ENCODE assay signal across 8 cellular contexts in genomic region chr16:3306078-3306477, GRCh38. TPM values are rescaled to one million over a fixed set of nuclear protein-coding genes. Genes with fewer than 3 reads are reported as not detected.
DNase-seq lines count a peak whose midpoint lies in the region; ATAC-seq and TF ChIP-seq lines count a peak whose summit lies in the region.

No MANE protein-coding gene starts in this region.

- ATAC-seq in left lung, result no peak
- no peak for ATAC-seq in GM21515 (IDR thresholded peaks at IDR 0.05; ENCODE audit: unreplicated experiment)

- H3K27me3 Mint-ChIP-seq in T-helper 1 cell treated with Interleukin-12 subunit alpha and Interleukin-12 subunit beta and Interleukin-4 antibody, amounts not matched to agents 30 μg/mL and 1 μg/mL, for 36 hours (ENCODE audit: low read depth), result no peaks in the 10 kb centered on the region

- intact Hi-C loops in adrenal gland (cut with DNase I) (no loop called here), left lung (cut with DNase I) (no loop called here)

- H3K9me3 Mint-ChIP-seq in T-helper 1 cell treated with Interleukin-12 subunit alpha and Interleukin-12 subunit beta and Interleukin-4 antibody, amounts not matched to agents 30 μg/mL and 1 μg/mL, for 36 hours, result peaks cover 49% of the 10 kb centered on the region

- DNase-seq in T-helper 1 cell, result no peak
- no peak for DNase-seq in adrenal gland
- no peak for DNase-seq in left lung
- DNase-seq in suprapubic skin (ENCODE audit: low spot score in 2 of 2), result no peak
- DNase-seq in hepatic stellate cell (ENCODE audit: low spot score), result no peak
- no peak for DNase-seq in DMS53 treated with DMSO at 0.1 percent for 48 hours (lab: John Stamatoyannopoulos, UW; ENCODE audit: unreplicated experiment)

- H3K36me3 ChIP-seq in adrenal gland (replicated peaks in 1 of 2) (peaks cover 0 to 12% of the 10 kb centered on the region in 2 donors), left lung (peaks cover 2 to 54% of the 10 kb centered on the region in 2 donors), suprapubic skin (peaks cover 31% of the 10 kb centered on the region)

- H3K4me3 Mint-ChIP-seq in T-helper 1 cell treated with Interleukin-12 subunit alpha and Interleukin-12 subunit beta and Interleukin-4 antibody, amounts not matched to agents 30 μg/mL and 1 μg/mL, for 36 hours, result peak overlapping the region; percentile 73

- H3K4me1 ChIP-seq in adrenal gland (replicated peaks in 1 of 2), result peaks cover 15 to 17% of the 10 kb centered on the region in 2 donors
- peaks cover 0 to 14% of the 10 kb centered on the region in 2 donors for H3K4me1 ChIP-seq in left lung
- H3K4me1 ChIP-seq in suprapubic skin, result peaks cover 20% of the 10 kb centered on the region

- WGBS in adrenal gland, 4 donors, result 60 to 70% (median 66%) methylated on average over 11 of the region's 11 CpGs
- WGBS in suprapubic skin, result 63% methylated on average over 11 of the region's 11 CpGs

- no peak for TF ChIP-seq CTCF in adrenal gland (IDR thresholded peaks at IDR 0.05)
- no peak for TF ChIP-seq CTCF in left lung (IDR thresholded peaks at IDR 0.05)
- no peak for TF ChIP-seq CTCF in suprapubic skin (IDR thresholded peaks at IDR 0.05)

- H3K4me3 ChIP-seq in adrenal gland (peak overlapping the region; percentile 26 to 97 (median 66)), left lung (peak overlapping the region; percentile 75 to 96), suprapubic skin (peak overlapping the region; percentile 67)

- peaks cover 8% of the 10 kb centered on the region for H3K4me1 Mint-ChIP-seq in T-helper 1 cell treated with Interleukin-12 subunit alpha and Interleukin-12 subunit beta and Interleukin-4 antibody, amounts not matched to agents 30 μg/mL and 1 μg/mL, for 36 hours (ENCODE audit: low read depth)

- H3K27me3 ChIP-seq in adrenal gland, result no peaks in the 10 kb centered on the region
- no peaks in the 10 kb centered on the region for H3K27me3 ChIP-seq in left lung
- no peaks in the 10 kb centered on the region for H3K27me3 ChIP-seq in suprapubic skin

- peaks cover 63% of the 10 kb centered on the region for H3K36me3 Mint-ChIP-seq in T-helper 1 cell treated with Interleukin-12 subunit alpha and Interleukin-12 subunit beta and Interleukin-4 antibody, amounts not matched to agents 30 μg/mL and 1 μg/mL, for 36 hours (ENCODE audit: low read depth)

- no peak for TF ChIP-seq POLR2A in adrenal gland (IDR thresholded peaks at IDR 0.05)
- no peak for TF ChIP-seq POLR2A in suprapubic skin (IDR thresholded peaks at IDR 0.05)

- H3K9me3 ChIP-seq in adrenal gland (replicated peaks in 1 of 3) (peaks cover 0 to 18% (median 0%) of the 10 kb centered on the region in 3 donors), left lung (peaks cover 4 to 82% of the 10 kb centered on the region in 2 donors), suprapubic skin (peaks cover 50% of the 10 kb centered on the region)

- H3K27ac ChIP-seq in adrenal gland (peak overlapping the region in 4 of 5 donors; percentile 73 to 96 (median 92)), left lung (peak overlapping the region; percentile 94), suprapubic skin (peak overlapping the region; percentile 87)

- H3K27ac Mint-ChIP-seq in T-helper 1 cell treated with Interleukin-12 subunit alpha and Interleukin-12 subunit beta and Interleukin-4 antibody, amounts not matched to agents 30 μg/mL and 1 μg/mL, for 36 hours, result peak overlapping the region; percentile 59

- no peak for TF ChIP-seq EP300 in suprapubic skin (IDR thresholded peaks at IDR 0.05)

RNA-seq across cellular contexts. Expression of gene ZNF75A, which starts 0.8 kb away (rescaled TPM):
- total RNA-seq in adrenal gland (10 to 100 TPM in 7 of 8 donors, 1 to 10 TPM in 1; 7.9 to 30.3 (median 22.2) TPM), left lung (10 to 100 TPM; 20.3 to 26.8 TPM), suprapubic skin (10 to 100 TPM; 13.8 to 40.4 (median 19.1) TPM)
- 10 to 100 TPM; 24.9 to 42.0 (median 37.4) TPM for polyA plus RNA-seq in adrenal gland

RNA-seq across cellular contexts. Expression of gene TIGD7, which starts 0.8 kb away (rescaled TPM):
- total RNA-seq in adrenal gland (1 to 10 TPM; 2.1 to 6.6 (median 4.1) TPM), left lung (1 to 10 TPM; 3.4 to 6.3 TPM), suprapubic skin (1 to 10 TPM; 1.9 to 4.3 (median 2.1) TPM)
- polyA plus RNA-seq in adrenal gland, result 1 to 10 TPM; 3.5 to 7.0 (median 4.6) TPM

RNA-seq across cellular contexts. Expression of gene ZNF263, which starts 22.8 kb away (rescaled TPM):
- total RNA-seq in adrenal gland (10 to 100 TPM; 22.5 to 84.0 (median 34.0) TPM), left lung (10 to 100 TPM; 18.5 to 18.9 TPM), suprapubic skin (10 to 100 TPM; 40.6 to 56.3 (median 45.1) TPM)
- polyA plus RNA-seq in adrenal gland, result 10 to 100 TPM; 18.5 to 26.4 (median 21.8) TPM

RNA-seq across cellular contexts. Expression of gene OR2C1, which starts 49.6 kb away (rescaled TPM):
- total RNA-seq in adrenal gland, result under 1 TPM in 4 of 8 donors, not detected in 4; 0.14 to 0.44 (median 0.37) TPM
- polyA plus RNA-seq in adrenal gland, result under 1 TPM in 1 of 3 donors, not detected in 2; 0.24 TPM
- total RNA-seq in left lung, result not detected
- under 1 TPM in 1 of 4 donors, not detected in 3; 0.34 TPM for total RNA-seq in suprapubic skin

RNA-seq across cellular contexts. Expression of gene MEFV, which starts 49.6 kb away (rescaled TPM):
- total RNA-seq in adrenal gland (1 to 10 TPM; 2.1 to 7.8 (median 4.3) TPM), left lung (10 to 100 TPM in 1 of 2 donors, 1 to 10 TPM in 1; 2.4 to 21.4 TPM), suprapubic skin (under 1 TPM in 3 of 4 donors, not detected in 1; 0.16 to 0.40 (median 0.17) TPM)
- under 1 TPM; 0.40 to 0.72 (median 0.71) TPM for polyA plus RNA-seq in adrenal gland
